ENCODE assay signal across 8 cellular contexts in genomic region chr17:42819939-42820535, GRCh38. TPM values are rescaled to one million over a fixed set of nuclear protein-coding genes. Genes with fewer than 3 reads are reported as not detected.
DNase-seq lines count a peak whose midpoint lies in the region; ATAC-seq and TF ChIP-seq lines count a peak whose summit lies in the region.

No MANE protein-coding gene starts in this region.

- intact Hi-C loops in sigmoid colon (cut with DNase I), result loop anchor here (5.0 to 10.0 kb wide), 2 partner anchors 98 to 245 kb away; partner anchors contain the start of gene PSMC3IP

- peaks cover 19% of the 10 kb centered on the region for H3K4me1 ChIP-seq in OCI-LY1 (ENCODE audit: insufficient read depth, low read length, severe bottlenecking)
- peaks cover 0 to 22% (median 18%) of the 10 kb centered on the region in 4 donors for H3K4me1 ChIP-seq in sigmoid colon

- H2AFZ ChIP-seq in OCI-LY1 (ENCODE audit: low read length), result no peak overlapping the region

- no peak overlapping the region for H3K27ac ChIP-seq in OCI-LY1 (ENCODE audit: low read depth, low read length, poor library complexity, severe bottlenecking)
- H3K27ac ChIP-seq in sigmoid colon, result no peak overlapping the region

- no peaks in the 10 kb centered on the region for H3K27me3 ChIP-seq in OCI-LY1 (ENCODE audit: insufficient read depth, low read length)
- no peaks in the 10 kb centered on the region for H3K27me3 ChIP-seq in sigmoid colon

- H4K20me1 ChIP-seq in OCI-LY1 (ENCODE audit: insufficient read depth, low read length), result no peaks in the 10 kb centered on the region

- no peak for TF ChIP-seq POLR2A in sigmoid colon (IDR thresholded peaks at IDR 0.05)

- peaks cover 62% of the 10 kb centered on the region for H3K36me3 ChIP-seq in OCI-LY1 (ENCODE audit: insufficient read depth, low read length)
- peaks cover 32 to 76% (median 49%) of the 10 kb centered on the region in 4 donors for H3K36me3 ChIP-seq in sigmoid colon

- TF ChIP-seq EP300 in sigmoid colon (IDR thresholded peaks at IDR 0.05), result no peak

- H3K9me3 ChIP-seq in OCI-LY1 (ENCODE audit: low read length), result no peaks in the 10 kb centered on the region
- H3K9me3 ChIP-seq in sigmoid colon, result no peaks in the 10 kb centered on the region

- no peaks in the 10 kb centered on the region for H3K9me2 ChIP-seq in OCI-LY1 (ENCODE audit: low read depth, low read length)

- TF ChIP-seq CTCF in OCI-LY1 (IDR thresholded peaks at IDR 0.05; ENCODE audit: low read length) (peak; percentile 88), sigmoid colon (IDR thresholded peaks at IDR 0.05) (peak in 3 of 4 experiments; percentile 17 to 56 (median 27))

- 0 out of 2 replicates have a peak, but pooled peaks cover 8% of the 10 kb centered on the region for H3F3A ChIP-seq in OCI-LY1 (ENCODE audit: insufficient read depth, low read length)

- H3K4me2 ChIP-seq in OCI-LY1 (ENCODE audit: low read length), result no peak overlapping the region

- WGBS in sigmoid colon, 2 donors, result 24 to 35% methylated on average over 2 of the region's 2 CpGs

- DNase-seq in CD1c-positive myeloid dendritic cell (ENCODE audit: extremely low spot score) (peak; percentile 75), HT1080 (ENCODE audit: low read depth) (peak; percentile 48), activated T-cell treated with anti-CD3 and anti-CD28 coated beads for 4 hours (peak; percentile 40), fibroblast of peridontal ligament (ENCODE audit: extremely low read depth) (peak; percentile 48), sigmoid colon (no peak), mesenteric fat pad (ENCODE audit: low spot score) (no peak)

- no peak for ATAC-seq in GM18868 (IDR thresholded peaks at IDR 0.05; ENCODE audit: unreplicated experiment)

- no peak overlapping the region for H3K9ac ChIP-seq in OCI-LY1 (ENCODE audit: low read length)

- H3K4me3 ChIP-seq in OCI-LY1 (ENCODE audit: low read depth, low read length, poor library complexity, severe bottlenecking) (no peak overlapping the region), sigmoid colon (no peak overlapping the region)

- peaks cover 7% of the 10 kb centered on the region for H3K79me2 ChIP-seq in OCI-LY1 (ENCODE audit: insufficient read depth, low read length)

RNA-seq across cellular contexts. Expression of gene BECN1, which starts 4.0 kb away (rescaled TPM):
- total RNA-seq in HT1080 (2014; rRNA removed; shearing (Covaris generic)), result 159 and 182 TPM in 2 replicates
- polyA plus RNA-seq in HT1080 (2015; cell fraction: cytosol; rRNA removed), result 87.9 and 90.2 TPM in 2 replicates
- 70.9 and 93.7 TPM in 2 replicates for polyA plus RNA-seq in HT1080 (2015; cell fraction: nucleus; rRNA removed)
- 100 to 1,000 TPM; 139 to 215 (median 161) TPM for total RNA-seq in sigmoid colon
- polyA plus RNA-seq in sigmoid colon, result 100 to 1,000 TPM in 2 of 3 donors, 10 to 100 TPM in 1; 98.8 to 141 (median 131) TPM
- total RNA-seq in mesenteric fat pad, result 82.0 TPM

RNA-seq across cellular contexts. Expression of gene PSME3, which starts 13.2 kb away (rescaled TPM):
- total RNA-seq in HT1080 (2014; rRNA removed; shearing (Covaris generic)), result 146 and 205 TPM in 2 replicates
- 195 and 204 TPM in 2 replicates for polyA plus RNA-seq in HT1080 (2015; cell fraction: cytosol; rRNA removed)
- 132 and 144 TPM in 2 replicates for polyA plus RNA-seq in HT1080 (2015; cell fraction: nucleus; rRNA removed)
- 10 to 100 TPM; 34.3 to 69.1 (median 57.5) TPM for total RNA-seq in sigmoid colon
- polyA plus RNA-seq in sigmoid colon, result 10 to 100 TPM; 59.5 to 94.9 (median 69.4) TPM
- total RNA-seq in mesenteric fat pad, result 144 TPM

RNA-seq across cellular contexts. Expression of gene CNTD1, which starts 21.4 kb away (rescaled TPM):
- 0.13 and 0.27 TPM in 2 replicates for total RNA-seq in HT1080 (2014; rRNA removed; shearing (Covaris generic))
- 0.08 and 0.41 TPM in 2 replicates for polyA plus RNA-seq in HT1080 (2015; cell fraction: cytosol; rRNA removed)
- polyA plus RNA-seq in HT1080 (2015; cell fraction: nucleus; rRNA removed), result 0.17 TPM in 1 of 2 replicates, not detected in the other
- under 1 TPM in 1 of 4 donors, not detected in 3; 0.33 TPM for total RNA-seq in sigmoid colon
- 1 to 10 TPM in 2 of 3 donors, under 1 TPM in 1; 0.42 to 7.2 (median 4.2) TPM for polyA plus RNA-seq in sigmoid colon
- not detected for total RNA-seq in mesenteric fat pad

RNA-seq across cellular contexts. Expression of gene COA3, which starts 21.5 kb away (rescaled TPM):
- total RNA-seq in HT1080 (2014; rRNA removed; shearing (Covaris generic)), result 65.2 and 97.2 TPM in 2 replicates
- 40.5 and 52.8 TPM in 2 replicates for polyA plus RNA-seq in HT1080 (2015; cell fraction: cytosol; rRNA removed)
- polyA plus RNA-seq in HT1080 (2015; cell fraction: nucleus; rRNA removed), result 22.8 and 26.0 TPM in 2 replicates
- total RNA-seq in sigmoid colon, result 100 to 1,000 TPM in 1 of 4 donors, 10 to 100 TPM in 3; 73.4 to 100 (median 98.2) TPM
- polyA plus RNA-seq in sigmoid colon, result 100 to 1,000 TPM; 282 to 382 (median 295) TPM
- 56.7 TPM for total RNA-seq in mesenteric fat pad

RNA-seq across cellular contexts. Expression of gene AOC2, which starts 24.3 kb away (rescaled TPM):
- total RNA-seq in HT1080 (2014; rRNA removed; shearing (Covaris generic)), result 0.95 and 1.4 TPM in 2 replicates
- 0.63 and 0.72 TPM in 2 replicates for polyA plus RNA-seq in HT1080 (2015; cell fraction: cytosol; rRNA removed)
- polyA plus RNA-seq in HT1080 (2015; cell fraction: nucleus; rRNA removed), result 2.6 and 3.3 TPM in 2 replicates
- 1 to 10 TPM; 1.2 to 2.1 (median 1.4) TPM for total RNA-seq in sigmoid colon
- 1 to 10 TPM in 1 of 3 donors, not detected in 2; 1.2 TPM for polyA plus RNA-seq in sigmoid colon
- total RNA-seq in mesenteric fat pad, result 10.5 TPM

Comparison
In these comparisons a context has a peak if more than half of its experiments do, and no peak if none do; other contexts are left out.
1. DNase-seq: peak in CD1c-positive myeloid dendritic cell (single experiment), HT1080 (single experiment), activated T-cell treated with anti-CD3 and anti-CD28 coated beads for 4 hours (single experiment) and fibroblast of peridontal ligament (single experiment); none in sigmoid colon (single experiment) and mesenteric fat pad (single experiment).